ENCODE assay signal across 8 cellular contexts in genomic region chr19:23075031-23075733, GRCh38. TPM values are rescaled to one million over a fixed set of nuclear protein-coding genes. Genes with fewer than 3 reads are reported as not detected.
DNase-seq lines count a peak whose midpoint lies in the region; TF ChIP-seq lines count a peak whose summit lies in the region.

No MANE protein-coding gene starts in this region.

- no peaks in the 10 kb centered on the region for H3K4me1 ChIP-seq in breast epithelium
- H3K4me1 ChIP-seq in skeletal muscle tissue (ENCODE audit: control insufficient read depth in 3 of 3, insufficient read depth in 3 of 3, low read length in 3 of 3) = no peaks in the 10 kb centered on the region

- TF ChIP-seq POLR2A in breast epithelium (IDR thresholded peaks at IDR 0.05) = no peak

- H3K9ac ChIP-seq in skeletal muscle tissue (ENCODE audit: low read depth in 1 of 3, low read length in 3 of 3) = peak overlapping the region in 2 of 3 donors; percentile 33

- H3K27me3 ChIP-seq in breast epithelium (no peaks in the 10 kb centered on the region), skeletal muscle tissue (ENCODE audit: control insufficient read depth in 3 of 3, insufficient read depth in 3 of 3, low read length in 3 of 3) (peaks cover 0 to 9% (median 4%) of the 10 kb centered on the region in 3 donors)

- H3K27ac ChIP-seq in breast epithelium (peak overlapping the region; percentile 27 to 51), skeletal muscle tissue (ENCODE audit: low read depth, low read length) (no peak overlapping the region)

- no peaks in the 10 kb centered on the region for H3K9me3 ChIP-seq in breast epithelium
- no peaks in the 10 kb centered on the region for H3K9me3 ChIP-seq in skeletal muscle tissue (ENCODE audit: control insufficient read depth in 3 of 3, low read length in 3 of 3)

- peak overlapping the region; percentile 55 to 85 (median 78) for H3K4me3 ChIP-seq in breast epithelium
- H3K4me3 ChIP-seq in skeletal muscle tissue (ENCODE audit: low read length in 3 of 3) = peak overlapping the region; percentile 49 to 75 (median 60)

- H3K36me3 ChIP-seq in breast epithelium = no peaks in the 10 kb centered on the region
- no peaks in the 10 kb centered on the region for H3K36me3 ChIP-seq in skeletal muscle tissue (ENCODE audit: control insufficient read depth in 3 of 3, insufficient read depth in 3 of 3, low read length in 3 of 3)

- DNase-seq in C1 segment of cervical spinal cord (lab: John Stamatoyannopoulos, UW) = peak in 8 of 14 donors; percentile 0 to 34 (median 8)
- DNase-seq in H4 (ENCODE audit: low spot score) = peak; percentile 55
- peak; percentile 28 for DNase-seq in NCI-H345 treated with DMSO at 0.1 percent for 48 hours (lab: John Stamatoyannopoulos, UW; ENCODE audit: unreplicated experiment)
- DNase-seq in breast epithelium (ENCODE audit: low spot score in 2 of 2) = peak in 1 of 2 donors; percentile 40
- DNase-seq in iPS-NIHi7 (ENCODE audit: extremely low spot score) = peak; percentile 92
- no peak for DNase-seq in epidermal melanocyte (ENCODE audit: insufficient read length, low spot score)
- DNase-seq in NOMO-1 (lab: John Stamatoyannopoulos, UW; ENCODE audit: unreplicated experiment in 2 of 2) = no peak

- no peak for TF ChIP-seq CTCF in breast epithelium (IDR thresholded peaks at IDR 0.05)

- intact Hi-C loops in breast epithelium (cut with DNase I; ENCODE audit: low total_unique reads) = no loop called here

RNA-seq across cellular contexts. Expression of gene ZNF730, which starts 41.6 kb away (rescaled TPM):
- 1.0 and 2.0 TPM in 2 replicates for total RNA-seq in H4 (2014; rRNA removed; shearing (Covaris generic))
- total RNA-seq in breast epithelium (1 to 10 TPM in 2 of 3 donors, under 1 TPM in 1; 0.32 to 3.6 (median 3.5) TPM), skeletal muscle tissue (6.3 TPM)

Comparison
In these comparisons a context has a peak if more than half of its experiments do, and no peak if none do; other contexts are left out.
1. DNase-seq: peak in C1 segment of cervical spinal cord (8 of 14), H4 (single experiment), NCI-H345 treated with DMSO at 0.1 percent for 48 hours (single experiment) and iPS-NIHi7 (single experiment); none in epidermal melanocyte (single experiment) and NOMO-1 (0 of 2).